In the genomic region with DNA sequence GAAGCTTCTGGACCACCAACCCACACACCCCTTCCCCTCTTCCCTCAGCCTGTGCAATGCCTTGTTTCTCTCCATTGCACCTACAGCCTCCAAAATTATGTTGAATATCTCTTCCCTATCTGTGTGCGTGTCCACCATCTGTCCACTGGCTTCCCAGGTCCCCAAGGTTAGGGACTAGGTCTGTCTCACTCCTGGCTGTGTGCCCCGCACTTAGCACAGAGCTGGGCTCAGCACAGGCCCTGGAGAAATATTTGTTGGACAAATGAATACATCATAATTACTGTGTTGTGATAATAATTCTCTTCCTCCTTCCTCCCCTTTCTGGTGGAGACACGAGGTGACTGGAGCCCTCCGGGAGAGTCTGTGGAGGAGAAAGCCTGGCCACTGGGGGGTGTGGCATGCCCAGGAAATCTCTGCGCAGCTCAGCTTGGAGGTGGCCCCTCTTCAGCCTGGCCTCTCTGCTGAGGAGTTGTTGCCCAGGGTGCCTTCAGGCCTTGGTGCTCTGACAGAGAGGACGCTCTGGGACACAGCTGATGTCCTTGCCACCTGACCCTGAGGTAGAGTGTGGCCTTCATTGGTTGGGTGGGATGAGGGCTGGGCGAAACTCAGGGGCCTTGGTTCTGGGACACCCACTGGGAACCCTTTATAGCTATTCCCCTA, we compare ENCODE assay signal across 10 cellular contexts. TPM values are rescaled to one million over a fixed set of nuclear protein-coding genes. Genes with fewer than 3 reads are reported as not detected.
DNase-seq lines count a peak whose midpoint lies in the region; ATAC-seq, FAIRE-seq and TF ChIP-seq lines count a peak whose summit lies in the region.
"Had no signal": no experiment of that assay in that cellular context is flagged by ENCODE, and none has a peak within 500 bp of the region (broad histone marks: within the 10 kb centered on the region; RNA-seq: fewer than 3 reads in every experiment).

No MANE protein-coding gene starts in this region.

- H3K4me3 ChIP-seq in pancreas = no peak overlapping the region
- H3K4me3 ChIP-seq: SJSA1 had no signal

- 56 to 65% methylated on average over 7 of the region's 7 CpGs for WGBS in pancreas, 2 donors

- TF ChIP-seq CTCF in pancreas (IDR thresholded peaks at IDR 0.05) = no peak

- intact Hi-C loops in pancreas (cut with DNase I) = loop anchor here in 1 of 3 donors (10.0 kb wide), 1 partner anchor 273 kb away; no protein-coding TSS in a partner anchor

- no peaks in the 10 kb centered on the region for H3K27me3 ChIP-seq in pancreas

- H3K4me1 ChIP-seq in pancreas = peaks cover 0 to 7% (median 5%) of the 10 kb centered on the region in 3 donors

- H3K27ac ChIP-seq in pancreas = no peak overlapping the region
- H3K27ac ChIP-seq: SJSA1 had no signal

- no peaks in the 10 kb centered on the region for H3K36me3 ChIP-seq in pancreas

- FAIRE-seq in pancreas (lab: Jason Lieb, UNC) = no peak

- H3K9me3 ChIP-seq in pancreas = no peaks in the 10 kb centered on the region
- H3K9me3 ChIP-seq: SJSA1 had no signal

- ATAC-seq in pancreas = peak in 3 of 4 donors; percentile 20 to 54 (median 31)
- no peak for ATAC-seq in HG02763 (IDR thresholded peaks at IDR 0.05; ENCODE audit: unreplicated experiment)

- DNase-seq in EH (ENCODE audit: low read depth) = peak; percentile 47
- DNase-seq in SK-N-DZ (ENCODE audit: low spot score) = peak; percentile 71
- DNase-seq in foreskin melanocyte = peak; percentile 21
- DNase-seq in pancreas = peak in 1 of 6 donors; percentile 16
- no peak for DNase-seq in SKM-1 treated with dmso at 0.1 percent for 144 hours (lab: John Stamatoyannopoulos, UW; ENCODE audit: unreplicated experiment)
- no peak for DNase-seq in NCI-H2196 treated with DMSO at 0.1 percent for 48 hours (lab: John Stamatoyannopoulos, UW; ENCODE audit: unreplicated experiment)
- no peak for DNase-seq in activated CD4-positive, alpha-beta T cell treated with anti-CD3 and anti-CD28 coated beads, Interleukin-2, amount 50 U/mL, for 48 hours
- DNase-seq: activated naive CD8-positive, alpha-beta T cell treated with anti-CD3 and anti-CD28 coated beads, Interleukin-2, amount 10 ng/mL, durations not matched to agents 7 days and 5 days had no signal

RNA-seq across cellular contexts. Expression of gene BRD7, which starts 3.3 kb away (rescaled TPM):
- polyA plus RNA-seq in SK-N-DZ (2014; cell fraction: cytosol; rRNA removed) = 102 TPM in 2 replicates
- polyA plus RNA-seq in SK-N-DZ (2014; cell fraction: nucleus; rRNA removed) = 74.8 and 92.0 TPM in 2 replicates
- total RNA-seq in pancreas = 10 to 100 TPM; 25.4 to 40.4 (median 32.4) TPM
- polyA plus RNA-seq in pancreas = 10 to 100 TPM; 23.4 to 34.2 TPM

Comparison
In these comparisons a context has a peak if more than half of its experiments do, and no peak if none do; other contexts are left out.
1. DNase-seq: peak in EH (single experiment), SK-N-DZ (single experiment) and foreskin melanocyte (single experiment); none in SKM-1 treated with dmso at 0.1 percent for 144 hours (single experiment), NCI-H2196 treated with DMSO at 0.1 percent for 48 hours (single experiment) and activated CD4-positive, alpha-beta T cell treated with anti-CD3 and anti-CD28 coated beads, Interleukin-2, amount 50 U/mL, for 48 hours (0 of 2).